10 cellular contexts compared by ENCODE assay signal in genomic region chr5:19988447-19988846, GRCh38.
DNase-seq lines count a peak whose midpoint lies in the region; ATAC-seq and TF ChIP-seq lines count a peak whose summit lies in the region.
"Had no signal": no experiment of that assay in that cellular context is flagged by ENCODE, and none has a peak within 500 bp of the region (broad histone marks: within the 10 kb centered on the region; RNA-seq: fewer than 3 reads in every experiment).

No MANE protein-coding gene starts in this region.

- peak; percentile 5 for DNase-seq in GM03348 (ENCODE audit: low spot score)
- DNase-seq in glomerular visceral epithelial cell (ENCODE audit: extremely low spot score), result peak; percentile 8
- DNase-seq in ecto neural progenitor cell (ENCODE audit: low spot score), result no peak
- DNase-seq in 8988T, result no peak
- no peak for DNase-seq in AG08395 (ENCODE audit: low spot score)

- H3K9ac ChIP-seq in rectal smooth muscle tissue (ENCODE audit: low read length), result no peak overlapping the region

- no peaks in the 10 kb centered on the region for H3K4me1 ChIP-seq in rectal smooth muscle tissue (ENCODE audit: control insufficient read depth, insufficient read depth, low read length)
- H3K4me1 ChIP-seq: right atrium auricular region had no signal

- H3K36me3 ChIP-seq in rectal smooth muscle tissue (ENCODE audit: control insufficient read depth, insufficient read depth, low read length), result no peaks in the 10 kb centered on the region
- H3K36me3 ChIP-seq: right atrium auricular region had no signal

- H3K27me3 ChIP-seq in rectal smooth muscle tissue (ENCODE audit: control insufficient read depth, insufficient read depth, low read length), result peaks cover 3% of the 10 kb centered on the region
- H3K27me3 ChIP-seq: right atrium auricular region had no signal

- H3K4me3 ChIP-seq in rectal smooth muscle tissue (ENCODE audit: low read length), result peak overlapping the region; percentile 18
- H3K4me3 ChIP-seq: right atrium auricular region had no signal

- ATAC-seq in SK-N-SH treated with all-trans-retinoic acid at 6 μM for 48 hours (peak; percentile 42), GM21529 (IDR thresholded peaks at IDR 0.05; ENCODE audit: unreplicated experiment) (no peak)
- ATAC-seq: activated naive CD4-positive, alpha-beta T cell treated with anti-CD3 and anti-CD28 coated beads, Interleukin-2, amount 50 U/mL, for 72 hours had no signal

- H3K27ac ChIP-seq in rectal smooth muscle tissue (ENCODE audit: low read depth, low read length), result no peak overlapping the region
- H3K27ac ChIP-seq: right atrium auricular region had no signal

TF ChIP-seq in SK-N-SH treated with all-trans-retinoic acid at 6 μM for 48 hours, 23 proteins besides CTCF, POLR2A, EP300 and RAD21:
- TF ChIP-seq TOX (CRISPR knock-in tag; IDR thresholded peaks at IDR 0.05; ENCODE audit: borderline replicate concordance), result no peak
- TF ChIP-seq RARB (CRISPR knock-in tag; IDR thresholded peaks at IDR 0.05), result no peak
- no peak for TF ChIP-seq ZNF8 (CRISPR knock-in tag; IDR thresholded peaks at IDR 0.05)
- no peak for TF ChIP-seq ZNF70 (CRISPR knock-in tag; IDR thresholded peaks at IDR 0.05)
- TF ChIP-seq ZFP3 (CRISPR knock-in tag; IDR thresholded peaks at IDR 0.05), result no peak
- TF ChIP-seq ZC3H10 (CRISPR knock-in tag; IDR thresholded peaks at IDR 0.05), result no peak
- no peak for TF ChIP-seq ARNTL (CRISPR knock-in tag; IDR thresholded peaks at IDR 0.05; ENCODE audit: borderline replicate concordance, low read depth)
- TF ChIP-seq CREB5 (CRISPR knock-in tag; IDR thresholded peaks at IDR 0.05; ENCODE audit: low read depth), result no peak
- TF ChIP-seq ISL1 (CRISPR knock-in tag; IDR thresholded peaks at IDR 0.05), result no peak
- no peak for TF ChIP-seq ESRRG (CRISPR knock-in tag; IDR thresholded peaks at IDR 0.05)
- TF ChIP-seq TCF4 (CRISPR knock-in tag; IDR thresholded peaks at IDR 0.05; ENCODE audit: borderline replicate concordance), result no peak
- no peak for TF ChIP-seq PATZ1 (CRISPR knock-in tag; IDR thresholded peaks at IDR 0.05; ENCODE audit: borderline replicate concordance)
- no peak for TF ChIP-seq SNAI2 (CRISPR knock-in tag; IDR thresholded peaks at IDR 0.05)
- TF ChIP-seq GLIS3 (CRISPR knock-in tag; IDR thresholded peaks at IDR 0.05), result no peak
- no peak for TF ChIP-seq CSRNP3 (CRISPR knock-in tag; IDR thresholded peaks at IDR 0.05)
- TF ChIP-seq PPARA (CRISPR knock-in tag; IDR thresholded peaks at IDR 0.05; ENCODE audit: borderline replicate concordance), result no peak
- TF ChIP-seq OSR1 (CRISPR knock-in tag; IDR thresholded peaks at IDR 0.05), result no peak
- no peak for TF ChIP-seq BACH2 (CRISPR knock-in tag; IDR thresholded peaks at IDR 0.05; ENCODE audit: borderline replicate concordance)
TF ChIP-seq in SK-N-SH treated with all-trans-retinoic acid at 6 μM for 48 hours: peak in this region for 0.

Comparison
In these comparisons a context has a peak if more than half of its experiments do, and no peak if none do; other contexts are left out.
1. DNase-seq: peak in GM03348 (single experiment) and glomerular visceral epithelial cell (single experiment); none in ecto neural progenitor cell (single experiment), 8988T (single experiment) and AG08395 (single experiment).